In the genomic region with DNA sequence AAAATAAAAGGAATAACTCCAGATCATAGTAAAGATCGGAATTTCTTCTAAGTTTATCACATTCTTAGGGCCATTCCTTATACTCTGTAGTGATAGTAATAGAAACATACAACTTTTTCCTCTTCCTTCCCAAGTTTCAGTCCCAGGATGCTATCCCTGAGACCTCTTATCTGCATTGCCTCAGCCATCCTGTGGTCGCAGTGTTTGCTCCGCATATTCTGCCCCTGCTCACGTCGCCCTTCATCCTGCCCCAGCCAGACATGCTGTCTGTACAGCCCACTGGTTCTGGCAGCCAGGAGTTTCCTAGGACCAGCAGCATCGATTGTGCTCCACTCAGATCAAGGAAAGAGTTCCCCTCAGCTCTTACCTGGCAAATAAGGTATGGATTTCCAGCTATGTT, we compare ENCODE assay signal across 15 cellular contexts.
A peak's percentile ranks its signal among the peaks of the same experiment; 100 is the strongest.
DNase-seq lines count a peak whose midpoint lies in the region; ATAC-seq and TF ChIP-seq lines count a peak whose summit lies in the region.
"Had no signal": no experiment of that assay in that cellular context is flagged by ENCODE, and none has a peak within 500 bp of the region (broad histone marks: within the 10 kb centered on the region; RNA-seq: fewer than 3 reads in every experiment).

No MANE protein-coding gene starts in this region.

- no peak for ATAC-seq in sciatic nerve

- H3K27ac Mint-ChIP-seq in glutamatergic neuron (ENCODE audit: unreplicated experiment) (peak overlapping the region; percentile 31), mesothelial cell of epicardium (no peak overlapping the region)
- H3K27ac Mint-ChIP-seq: CD4-positive, alpha-beta T cell had no signal

- peaks cover 2% of the 10 kb centered on the region for H3K9me3 Mint-ChIP-seq in glutamatergic neuron (ENCODE audit: unreplicated experiment)
- H3K9me3 Mint-ChIP-seq in mesothelial cell of epicardium: no peaks in the 10 kb centered on the region
- H3K9me3 Mint-ChIP-seq: CD4-positive, alpha-beta T cell had no signal

- no peaks in the 10 kb centered on the region for H3K27me3 ChIP-seq in HAP-1 (ENCODE audit: low read depth)

- H3K4me1 Mint-ChIP-seq in glutamatergic neuron (ENCODE audit: low read depth, unreplicated experiment) (peaks cover 3% of the 10 kb centered on the region), mesothelial cell of epicardium (peaks cover 13% of the 10 kb centered on the region)

- no peak for TF ChIP-seq CTCF in glutamatergic neuron (IDR thresholded peaks at IDR 0.05; ENCODE audit: partially characterized antibody, unreplicated experiment)
- no peak for TF ChIP-seq CTCF in mesothelial cell of epicardium (IDR thresholded peaks at IDR 0.05; ENCODE audit: unreplicated experiment)

- DNase-seq in HAP-1 (ENCODE audit: low spot score in 2 of 2): peak; percentile 70 to 75
- DNase-seq in UCSD-AML1 (lab: John Stamatoyannopoulos, UW; ENCODE audit: unreplicated experiment): peak; percentile 15
- DNase-seq in glutamatergic neuron: no peak
- DNase-seq in sciatic nerve (ENCODE audit: low spot score): peak; percentile 41
- DNase-seq in NK-92 (lab: John Stamatoyannopoulos, UW; ENCODE audit: unreplicated experiment): no peak
- DNase-seq in NCI-H2081 (lab: John Stamatoyannopoulos, UW): no peak
- DNase-seq in NCI-H2196 treated with DMSO at 0.1 percent for 48 hours (lab: John Stamatoyannopoulos, UW; ENCODE audit: unreplicated experiment): no peak
- DNase-seq in mesothelial cell of epicardium (ENCODE audit: low spot score in 2 of 2, unreplicated experiment in 2 of 2): no peak
- DNase-seq: ACHN; Caco-2; CD4-positive, alpha-beta T cell; DMS79; GDM1; GM23248; H7 had no signal

- H3K4me1 ChIP-seq in HAP-1: peaks cover 33% of the 10 kb centered on the region
- H3K4me1 ChIP-seq: Caco-2 had no signal

- H3K9me3 ChIP-seq in HAP-1: no peaks in the 10 kb centered on the region
- H3K9me3 ChIP-seq: Caco-2 had no signal

- no peaks in the 10 kb centered on the region for H3K36me3 ChIP-seq in HAP-1 (replicated peaks)

- H3K4me3 ChIP-seq in HAP-1: no peak overlapping the region
- H3K4me3 ChIP-seq: GM23248 had no signal

- no peak overlapping the region for H3K4me3 Mint-ChIP-seq in glutamatergic neuron (ENCODE audit: unreplicated experiment)
- H3K4me3 Mint-ChIP-seq in mesothelial cell of epicardium: no peak overlapping the region
- H3K4me3 Mint-ChIP-seq: CD4-positive, alpha-beta T cell had no signal

- H3K36me3 Mint-ChIP-seq in glutamatergic neuron (ENCODE audit: unreplicated experiment): no peaks in the 10 kb centered on the region
- H3K36me3 Mint-ChIP-seq in mesothelial cell of epicardium: no peaks in the 10 kb centered on the region

- in situ Hi-C loops in HAP-1 (cut with MboI; ENCODE audit: low sequenced_read_pairs): no loop called here

- peaks cover under 1% of the 10 kb centered on the region for H3K27me3 Mint-ChIP-seq in glutamatergic neuron (ENCODE audit: unreplicated experiment)
- no peaks in the 10 kb centered on the region for H3K27me3 Mint-ChIP-seq in mesothelial cell of epicardium (ENCODE audit: low read depth)
- H3K27me3 Mint-ChIP-seq: CD4-positive, alpha-beta T cell had no signal

- intact Hi-C loops in sciatic nerve (cut with DNase I): no loop called here

Comparison
In these comparisons a context has a peak if more than half of its experiments do, and no peak if none do; other contexts are left out.
1. DNase-seq: peak in HAP-1 (2 of 2), UCSD-AML1 (single experiment) and sciatic nerve (single experiment); none in glutamatergic neuron (single experiment), NK-92 (single experiment), NCI-H2081 (0 of 2), NCI-H2196 treated with DMSO at 0.1 percent for 48 hours (single experiment) and mesothelial cell of epicardium (0 of 2).